16 cellular contexts compared by ENCODE assay signal in the genomic region with DNA sequence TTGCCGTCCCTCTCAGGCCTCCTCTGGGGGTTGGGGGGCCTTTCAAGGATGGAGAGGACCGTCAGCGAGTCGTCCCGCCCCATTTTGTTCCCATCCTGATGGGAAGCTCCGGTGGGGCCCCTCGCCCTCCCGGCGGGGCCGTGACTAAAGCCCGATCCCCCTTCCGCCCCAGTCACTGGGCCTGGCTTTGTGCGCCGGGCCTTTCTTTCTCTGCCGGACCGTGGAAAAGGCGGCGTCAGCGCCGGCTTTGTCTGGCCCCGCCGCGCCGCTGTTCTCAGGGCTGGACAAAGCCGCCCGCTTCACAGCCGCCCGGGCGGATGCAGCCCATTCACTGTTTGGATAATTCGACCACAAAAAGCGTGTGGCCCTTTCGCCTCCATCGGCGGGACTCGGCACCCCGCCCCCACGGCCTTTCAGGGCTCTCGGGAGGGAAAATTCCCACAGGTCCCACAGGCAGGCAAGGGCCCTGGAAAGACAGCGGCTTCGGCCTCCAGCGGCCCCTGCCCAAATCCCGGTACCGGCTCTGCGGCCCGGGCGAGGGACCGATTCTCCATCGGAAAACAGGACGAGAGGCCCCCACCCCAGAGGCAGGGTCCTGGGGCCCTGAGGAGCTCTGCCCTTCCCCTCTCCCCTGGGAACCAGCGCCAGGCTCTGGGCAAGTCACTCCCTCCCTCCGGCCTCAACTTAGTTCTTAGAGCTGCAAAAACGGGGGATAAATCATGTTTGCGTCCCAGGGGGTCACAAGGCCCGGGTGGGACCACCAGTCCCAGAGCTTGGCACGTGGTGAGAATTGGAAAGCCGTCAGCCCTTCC.
A peak's percentile ranks its signal among the peaks of the same experiment; 100 is the strongest.
DNase-seq lines count a peak whose midpoint lies in the region; ATAC-seq and TF ChIP-seq lines count a peak whose summit lies in the region.
"Had no signal": no experiment of that assay in that cellular context is flagged by ENCODE, and none has a peak within 500 bp of the region (broad histone marks: within the 10 kb centered on the region; RNA-seq: fewer than 3 reads in every experiment).

No MANE protein-coding gene starts in this region.

- no peak overlapping the region for H3K18ac ChIP-seq in mesenchymal stem cell (ENCODE audit: low read depth in 1 of 2, low read length in 2 of 2)

- no peaks in the 10 kb centered on the region for H3K9me3 Mint-ChIP-seq in endodermal cell
- H3K9me3 Mint-ChIP-seq: activated CD8-positive, alpha-beta T cell treated with anti-CD3 and anti-CD28 coated beads for 36 hours; activated T-cell treated with anti-CD3 and anti-CD28 coated beads, Interleukin-2, amount 50 U/mL, for 72 hours; stimulated activated naive B cell treated with anti-CD40 and anti-IgM and Interleukin-4, amounts not matched to agents 10 μg/mL and 1 μg/mL and 100 μg/mL, for 72 hours had no signal

- no peak overlapping the region for H3K4me2 ChIP-seq in mesenchymal stem cell (ENCODE audit: low read length, poor library complexity, severe bottlenecking)

- H3K4me3 Mint-ChIP-seq in endodermal cell = no peak overlapping the region
- H3K4me3 Mint-ChIP-seq: activated CD8-positive, alpha-beta T cell treated with anti-CD3 and anti-CD28 coated beads for 36 hours; activated T-cell treated with anti-CD3 and anti-CD28 coated beads, Interleukin-2, amount 50 U/mL, for 72 hours; stimulated activated naive B cell treated with anti-CD40 and anti-IgM and Interleukin-4, amounts not matched to agents 10 μg/mL and 1 μg/mL and 100 μg/mL, for 72 hours had no signal

- no peak overlapping the region for H2BK5ac ChIP-seq in mesenchymal stem cell (ENCODE audit: low read depth, low read length, poor library complexity, severe bottlenecking)

- no peak overlapping the region for H3K14ac ChIP-seq in mesenchymal stem cell (ENCODE audit: low read length in 2 of 2)

- TF ChIP-seq POLR2A in testis (IDR thresholded peaks at IDR 0.05) = no peak

- H2BK12ac ChIP-seq in mesenchymal stem cell (ENCODE audit: low read length in 2 of 2) = no peak overlapping the region

- H3K27ac Mint-ChIP-seq in endodermal cell = no peak overlapping the region
- H3K27ac Mint-ChIP-seq: activated CD8-positive, alpha-beta T cell treated with anti-CD3 and anti-CD28 coated beads for 36 hours; activated T-cell treated with anti-CD3 and anti-CD28 coated beads, Interleukin-2, amount 50 U/mL, for 72 hours; stimulated activated naive B cell treated with anti-CD40 and anti-IgM and Interleukin-4, amounts not matched to agents 10 μg/mL and 1 μg/mL and 100 μg/mL, for 72 hours had no signal

- H3K4me1 Mint-ChIP-seq in endodermal cell = no peaks in the 10 kb centered on the region
- H3K4me1 Mint-ChIP-seq: stimulated activated naive B cell treated with anti-CD40 and anti-IgM and Interleukin-4, amounts not matched to agents 10 μg/mL and 1 μg/mL and 100 μg/mL, for 72 hours had no signal

- no peaks in the 10 kb centered on the region for H3K36me3 Mint-ChIP-seq in endodermal cell (ENCODE audit: low read depth)
- H3K36me3 Mint-ChIP-seq: stimulated activated naive B cell treated with anti-CD40 and anti-IgM and Interleukin-4, amounts not matched to agents 10 μg/mL and 1 μg/mL and 100 μg/mL, for 72 hours had no signal

- ATAC-seq in HG02840 (IDR thresholded peaks at IDR 0.05; ENCODE audit: low FRiP score, unreplicated experiment) = no peak
- ATAC-seq: activated CD8-positive, alpha-beta T cell treated with anti-CD3 and anti-CD28 coated beads for 36 hours; activated T-cell treated with anti-CD3 and anti-CD28 coated beads, Interleukin-2, amount 50 U/mL, for 72 hours; gastroesophageal sphincter; Panc1; stimulated activated naive B cell treated with anti-CD40 and anti-IgM and Interleukin-4, amounts not matched to agents 10 μg/mL and 1 μg/mL and 100 μg/mL, for 72 hours had no signal

- 92% methylated on average over 56 of the region's 56 CpGs; no CpG with 5 or more reads in 1 of the 2 experiments for WGBS in endodermal cell (ENCODE audit: insufficient coverage in 1 of 2, insufficient read length in 1 of 2), 2 experiments
- WGBS in mesenchymal stem cell = 90% methylated on average over 55 of the region's 56 CpGs
- 9 to 39% methylated on average over 15 to 56 of the region's 56 CpGs for WGBS in testis, 2 donors

- H3K79me1 ChIP-seq in mesenchymal stem cell (replicated peaks; ENCODE audit: low read length, poor library complexity, severe bottlenecking) = no peaks in the 10 kb centered on the region

- no peak overlapping the region for H2BK120ac ChIP-seq in mesenchymal stem cell (ENCODE audit: low read depth, low read length)

- H3K27me3 Mint-ChIP-seq in endodermal cell (ENCODE audit: insufficient read depth) = no peaks in the 10 kb centered on the region

- no peaks in the 10 kb centered on the region for H3K27me3 ChIP-seq in endodermal cell (ENCODE audit: control insufficient read depth, insufficient read depth, low read length, poor library complexity, severe bottlenecking)
- H3K27me3 ChIP-seq in mesenchymal stem cell (ENCODE audit: control insufficient read depth in 1 of 2, insufficient read depth in 1 of 2, low read length in 2 of 2) = peaks cover 0 to 76% of the 10 kb centered on the region in 2 experiments
- no peaks in the 10 kb centered on the region for H3K27me3 ChIP-seq in testis

- H3K23ac ChIP-seq in mesenchymal stem cell (ENCODE audit: low read length in 2 of 2) = no peak overlapping the region

- H3K9me3 ChIP-seq in endodermal cell (ENCODE audit: control insufficient read depth, low read length) (no peaks in the 10 kb centered on the region), mesenchymal stem cell (ENCODE audit: control insufficient read depth, low read length) (no peaks in the 10 kb centered on the region), testis (no peaks in the 10 kb centered on the region)
- H3K9me3 ChIP-seq: gastroesophageal sphincter, upper lobe of left lung had no signal

- H3K9ac ChIP-seq in endodermal cell (ENCODE audit: extremely low read depth, low read length, poor library complexity, severe bottlenecking) = no peak overlapping the region
- H3K9ac ChIP-seq in mesenchymal stem cell (ENCODE audit: low read length) = peak overlapping the region; percentile 54

- DNase-seq in endodermal cell = peak; percentile 42
- DNase-seq in mesenchymal stem cell = no peak
- no peak for DNase-seq in testis
- DNase-seq in stimulated activated naive CD4-positive, alpha-beta T cell treated with Interleukin-2 at 50 U/mL for 16 hours (lab: John Stamatoyannopoulos, UW) = no peak
- DNase-seq in HT-29 (ENCODE audit: low spot score) = no peak
- no peak for DNase-seq in DMS114 treated with DMSO at 0.1 percent for 48 hours (lab: John Stamatoyannopoulos, UW; ENCODE audit: unreplicated experiment)
- DNase-seq: activated CD8-positive, alpha-beta T cell treated with anti-CD3 and anti-CD28 coated beads for 36 hours; activated T-cell treated with anti-CD3 and anti-CD28 coated beads, Interleukin-2, amount 50 U/mL, for 72 hours; DMS79 treated with DMSO at 0.1 percent for 48 hours; NCI-H82; stimulated activated naive B cell treated with anti-CD40 and anti-IgM and Interleukin-4, amounts not matched to agents 10 μg/mL and 1 μg/mL and 100 μg/mL, for 72 hours had no signal

- TF ChIP-seq CTCF in WI38 (IDR thresholded peaks at IDR 0.05; ENCODE audit: low read depth, low read length) (no peak), endodermal cell (conservative IDR thresholded peaks at IDR 0.05) (no peak), testis (IDR thresholded peaks at IDR 0.05) (no peak)

- H4K8ac ChIP-seq in mesenchymal stem cell (ENCODE audit: low read length) = no peak overlapping the region

- H2BK15ac ChIP-seq in mesenchymal stem cell (ENCODE audit: low read depth, poor library complexity, severe bottlenecking) = no peak overlapping the region

- 0 out of 2 replicates have a peak overlapping the region, but pooled peaks have one; percentile 14 for H3K4me3 ChIP-seq in WI38 (ENCODE audit: low read depth, low read length)
- H3K4me3 ChIP-seq in endodermal cell (ENCODE audit: low read length) = no peak overlapping the region
- H3K4me3 ChIP-seq in mesenchymal stem cell (ENCODE audit: insufficient read depth in 1 of 2, low read depth in 1 of 2, low read length in 2 of 2) = no peak overlapping the region
- H3K4me3 ChIP-seq in testis = peak overlapping the region; percentile 18 to 27
- H3K4me3 ChIP-seq: gastroesophageal sphincter, upper lobe of left lung had no signal

- H4K91ac ChIP-seq in mesenchymal stem cell (ENCODE audit: low read length) = no peak overlapping the region

- no peak overlapping the region for H2AK5ac ChIP-seq in mesenchymal stem cell (ENCODE audit: low read length, severe bottlenecking)

- H3K4me1 ChIP-seq in endodermal cell (ENCODE audit: control insufficient read depth, insufficient read depth, low read length) = no peaks in the 10 kb centered on the region
- H3K4me1 ChIP-seq in mesenchymal stem cell (ENCODE audit: control insufficient read depth, insufficient read depth, low read depth, low read length) = peaks cover 2% of the 10 kb centered on the region
- no peaks in the 10 kb centered on the region for H3K4me1 ChIP-seq in testis
- H3K4me1 ChIP-seq: gastroesophageal sphincter had no signal

- intact Hi-C loops in testis (cut with DNase I; ENCODE audit: low total_unique reads) = no loop called here

- no peak overlapping the region for H2AFZ ChIP-seq in mesenchymal stem cell (ENCODE audit: low read depth, low read length)

- peak overlapping the region; percentile 97 for H3K27ac ChIP-seq in endodermal cell (ENCODE audit: low read depth, low read length)
- H3K27ac ChIP-seq in mesenchymal stem cell (ENCODE audit: low read length, poor library complexity, severe bottlenecking) = no peak overlapping the region
- no peak overlapping the region for H3K27ac ChIP-seq in testis
- H3K27ac ChIP-seq: gastroesophageal sphincter, upper lobe of left lung had no signal

- H3K36me3 ChIP-seq in endodermal cell (ENCODE audit: control insufficient read depth, insufficient read depth, low read length) (no peaks in the 10 kb centered on the region), mesenchymal stem cell (ENCODE audit: control insufficient read depth in 1 of 2, insufficient read depth in 2 of 2, low read depth in 1 of 2, low read length in 2 of 2) (no peaks in the 10 kb centered on the region), testis (ENCODE audit: low read depth, missing control alignments) (no peaks in the 10 kb centered on the region)
- H3K36me3 ChIP-seq: gastroesophageal sphincter, upper lobe of left lung had no signal

- H3K4ac ChIP-seq in mesenchymal stem cell (ENCODE audit: low read depth in 1 of 2, low read length in 2 of 2) = no peak overlapping the region

Comparison
In these comparisons a context has a peak if more than half of its experiments do, and no peak if none do; other contexts are left out.
1. H3K4me3 ChIP-seq: peak in WI38 (single experiment) and testis (2 of 2); none in endodermal cell (single experiment) and mesenchymal stem cell (0 of 2).